1 cellular context compared by ENCODE assay signal in the genomic region with DNA sequence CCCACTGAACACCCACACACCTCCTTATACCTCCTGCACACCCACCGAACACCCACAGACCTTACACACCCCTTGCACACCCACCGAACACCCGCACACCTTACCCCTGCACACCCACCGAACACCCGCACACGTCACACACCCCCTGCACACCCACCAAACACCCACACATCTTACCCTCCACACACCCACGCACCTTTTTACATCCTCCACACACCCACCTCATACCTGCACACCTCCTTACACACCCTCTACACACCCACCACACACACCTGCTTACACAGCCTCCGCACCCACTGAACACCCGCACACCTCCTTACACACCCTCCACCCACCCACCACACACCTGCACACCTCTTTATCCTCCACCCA.
A peak's percentile ranks its signal among the peaks of the same experiment; 100 is the strongest.
TF ChIP-seq lines count a peak whose summit lies in the region.

No MANE protein-coding gene starts in this region.

TF ChIP-seq in HEK293, 187 proteins besides CTCF, POLR2A, EP300 and RAD21:
- TF ChIP-seq ZNF449 (tag by site-specific recombination; IDR thresholded peaks at IDR 0.05) = no peak
- 0 out of 2 replicates have a peak, but pooled peaks have one; percentile 28 for TF ChIP-seq KLF10 (tag by site-specific recombination; IDR thresholded peaks at IDR 0.05)
- TF ChIP-seq ZNF621 (tag by site-specific recombination; IDR thresholded peaks at IDR 0.05) = peak; percentile 30; the same call in 1 of the 2 replicates
- TF ChIP-seq HOXC10 (CRISPR knock-in tag; IDR thresholded peaks at IDR 0.05) = no peak
- TF ChIP-seq ZNF544 (tag by site-specific recombination; IDR thresholded peaks at IDR 0.05) = 0 out of 2 replicates have a peak, but pooled peaks have one; percentile 16
- no peak for TF ChIP-seq ZNF530 (tag by site-specific recombination; IDR thresholded peaks at IDR 0.05; ENCODE audit: low read depth)
- peak; percentile 11; the same call in 1 of the 2 replicates for TF ChIP-seq KLF8 (tag by site-specific recombination; IDR thresholded peaks at IDR 0.05)
- TF ChIP-seq ZNF785 (tag by site-specific recombination; IDR thresholded peaks at IDR 0.05) = 0 out of 2 replicates have a peak, but pooled peaks have one; percentile 36
- TF ChIP-seq EGR2 (tag by site-specific recombination; IDR thresholded peaks at IDR 0.05; ENCODE audit: low read depth) = peak; percentile 99
- peak; percentile 99 for TF ChIP-seq ZFHX2 (tag by site-specific recombination; conservative IDR thresholded peaks at IDR 0.05)
- peak; percentile 44; the same call in 1 of the 2 replicates for TF ChIP-seq ZSCAN4 (tag by site-specific recombination; IDR thresholded peaks at IDR 0.05)
- 0 out of 2 replicates have a peak, but pooled peaks have one; percentile 46 for TF ChIP-seq KLF1 (tag by site-specific recombination; IDR thresholded peaks at IDR 0.05)
- TF ChIP-seq, protein P1, sequence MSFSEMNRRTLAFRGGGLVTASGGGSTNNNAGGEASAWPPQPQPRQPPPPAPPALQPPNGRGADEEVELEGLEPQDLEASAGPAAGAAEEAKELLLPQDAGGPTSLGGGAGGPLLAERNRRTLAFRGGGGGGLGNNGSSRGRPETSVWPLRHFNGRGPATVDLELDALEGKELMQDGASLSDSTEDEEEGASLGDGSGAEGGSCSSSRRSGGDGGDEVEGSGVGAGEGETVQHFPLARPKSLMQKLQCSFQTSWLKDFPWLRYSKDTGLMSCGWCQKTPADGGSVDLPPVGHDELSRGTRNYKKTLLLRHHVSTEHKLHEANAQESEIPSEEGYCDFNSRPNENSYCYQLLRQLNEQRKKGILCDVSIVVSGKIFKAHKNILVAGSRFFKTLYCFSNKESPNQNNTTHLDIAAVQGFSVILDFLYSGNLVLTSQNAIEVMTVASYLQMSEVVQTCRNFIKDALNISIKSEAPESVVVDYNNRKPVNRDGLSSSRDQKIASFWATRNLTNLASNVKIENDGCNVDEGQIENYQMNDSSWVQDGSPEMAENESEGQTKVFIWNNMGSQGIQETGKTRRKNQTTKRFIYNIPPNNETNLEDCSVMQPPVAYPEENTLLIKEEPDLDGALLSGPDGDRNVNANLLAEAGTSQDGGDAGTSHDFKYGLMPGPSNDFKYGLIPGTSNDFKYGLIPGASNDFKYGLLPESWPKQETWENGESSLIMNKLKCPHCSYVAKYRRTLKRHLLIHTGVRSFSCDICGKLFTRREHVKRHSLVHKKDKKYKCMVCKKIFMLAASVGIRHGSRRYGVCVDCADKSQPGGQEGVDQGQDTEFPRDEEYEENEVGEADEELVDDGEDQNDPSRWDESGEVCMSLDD (tag by site-specific recombination; IDR thresholded peaks at IDR 0.05) = 0 out of 2 replicates have a peak, but pooled peaks have one; percentile 24
- TF ChIP-seq ZNF518A (tag by site-specific recombination; conservative IDR thresholded peaks at IDR 0.05; ENCODE audit: low read depth) = no peak
- TF ChIP-seq ZNF645 (tag by site-specific recombination; IDR thresholded peaks at IDR 0.05) = 0 out of 2 replicates have a peak, but pooled peaks have one; percentile 18
- TF ChIP-seq, protein P2, sequence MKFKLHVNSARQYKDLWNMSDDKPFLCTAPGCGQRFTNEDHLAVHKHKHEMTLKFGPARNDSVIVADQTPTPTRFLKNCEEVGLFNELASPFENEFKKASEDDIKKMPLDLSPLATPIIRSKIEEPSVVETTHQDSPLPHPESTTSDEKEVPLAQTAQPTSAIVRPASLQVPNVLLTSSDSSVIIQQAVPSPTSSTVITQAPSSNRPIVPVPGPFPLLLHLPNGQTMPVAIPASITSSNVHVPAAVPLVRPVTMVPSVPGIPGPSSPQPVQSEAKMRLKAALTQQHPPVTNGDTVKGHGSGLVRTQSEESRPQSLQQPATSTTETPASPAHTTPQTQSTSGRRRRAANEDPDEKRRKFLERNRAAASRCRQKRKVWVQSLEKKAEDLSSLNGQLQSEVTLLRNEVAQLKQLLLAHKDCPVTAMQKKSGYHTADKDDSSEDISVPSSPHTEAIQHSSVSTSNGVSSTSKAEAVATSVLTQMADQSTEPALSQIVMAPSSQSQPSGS (tag by site-specific recombination; IDR thresholded peaks at IDR 0.05; ENCODE audit: low read depth) = no peak
- TF ChIP-seq, protein P3, sequence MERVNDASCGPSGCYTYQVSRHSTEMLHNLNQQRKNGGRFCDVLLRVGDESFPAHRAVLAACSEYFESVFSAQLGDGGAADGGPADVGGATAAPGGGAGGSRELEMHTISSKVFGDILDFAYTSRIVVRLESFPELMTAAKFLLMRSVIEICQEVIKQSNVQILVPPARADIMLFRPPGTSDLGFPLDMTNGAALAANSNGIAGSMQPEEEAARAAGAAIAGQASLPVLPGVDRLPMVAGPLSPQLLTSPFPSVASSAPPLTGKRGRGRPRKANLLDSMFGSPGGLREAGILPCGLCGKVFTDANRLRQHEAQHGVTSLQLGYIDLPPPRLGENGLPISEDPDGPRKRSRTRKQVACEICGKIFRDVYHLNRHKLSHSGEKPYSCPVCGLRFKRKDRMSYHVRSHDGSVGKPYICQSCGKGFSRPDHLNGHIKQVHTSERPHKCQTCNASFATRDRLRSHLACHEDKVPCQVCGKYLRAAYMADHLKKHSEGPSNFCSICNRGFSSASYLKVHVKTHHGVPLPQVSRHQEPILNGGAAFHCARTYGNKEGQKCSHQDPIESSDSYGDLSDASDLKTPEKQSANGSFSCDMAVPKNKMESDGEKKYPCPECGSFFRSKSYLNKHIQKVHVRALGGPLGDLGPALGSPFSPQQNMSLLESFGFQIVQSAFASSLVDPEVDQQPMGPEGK (tag by site-specific recombination; IDR thresholded peaks at IDR 0.05) = 0 out of 2 replicates have a peak, but pooled peaks have one; percentile 30
